ENCODE assay signal across 8 cellular contexts in genomic region chr1:154557939-154558609, GRCh38. TPM values are rescaled to one million over a fixed set of nuclear protein-coding genes. Genes with fewer than 3 reads are reported as not detected.
DNase-seq lines count a peak whose midpoint lies in the region; ATAC-seq and TF ChIP-seq lines count a peak whose summit lies in the region.

No MANE protein-coding gene starts in this region.

- H3K36me3 ChIP-seq in SJCRH30, result peaks cover 29% of the 10 kb centered on the region
- H3K36me3 ChIP-seq in body of pancreas (replicated peaks in 1 of 2; ENCODE audit: insufficient read depth in 1 of 2, low read depth in 2 of 2), result peaks cover 19 to 23% of the 10 kb centered on the region in 2 donors

- in situ Hi-C loops in G401 (cut with HindIII; ENCODE audit: low sequenced_read_pairs), result no loop called here

- H3K27ac ChIP-seq in SJCRH30, result peak overlapping the region; percentile 53; the same call in 1 of the 2 replicates
- H3K27ac ChIP-seq in body of pancreas, result peak overlapping the region; percentile 71 to 96 (median 92)

- H3K4me1 ChIP-seq in SJCRH30 (peaks cover 2% of the 10 kb centered on the region; the same call in 1 of the 2 replicates), body of pancreas (peaks cover 30% of the 10 kb centered on the region)

- no peak for TF ChIP-seq CTCF in body of pancreas (IDR thresholded peaks at IDR 0.05)

- ATAC-seq in HG02678 (IDR thresholded peaks at IDR 0.05; ENCODE audit: unreplicated experiment) (peak; percentile 3), body of pancreas (no peak), GM18858 (IDR thresholded peaks at IDR 0.05; ENCODE audit: unreplicated experiment) (no peak)

- intact Hi-C loops in body of pancreas (cut with DNase I), result no loop called here

- H3K4me3 ChIP-seq in SJCRH30 (peak overlapping the region; percentile 89), body of pancreas (peak overlapping the region; percentile 78 to 93)

- TF ChIP-seq POLR2A in body of pancreas (IDR thresholded peaks at IDR 0.05), result no peak

- DNase-seq in GM03348 (ENCODE audit: low spot score) (peak; percentile 41), SJCRH30 (peak; percentile 40 to 49), body of pancreas (peak; percentile 50 to 59 (median 52)), islet precursor cell (peak; percentile 75), G401 (ENCODE audit: low spot score) (no peak)
- peak; percentile 22 to 40 for DNase-seq in stimulated activated CD4-positive, alpha-beta T cell treated with anti-CD3 and anti-CD28 coated beads, Interleukin-4, amount 100 ng/mL, for 4 hours

- no peaks in the 10 kb centered on the region for H3K9me3 ChIP-seq in SJCRH30 (replicated peaks)
- H3K9me3 ChIP-seq in body of pancreas, result no peaks in the 10 kb centered on the region

- H3K27me3 ChIP-seq in SJCRH30, result no peaks in the 10 kb centered on the region
- no peaks in the 10 kb centered on the region for H3K27me3 ChIP-seq in body of pancreas

- 1% methylated on average over 6 to 40 of the region's 50 CpGs for WGBS in body of pancreas, 2 donors

RNA-seq across cellular contexts. Expression of gene UBE2Q1, which starts 0.4 kb away (rescaled TPM):
- total RNA-seq in SJCRH30 (2014; rRNA removed; shearing (Covaris generic)), result 30.2 and 32.6 TPM in 2 replicates
- total RNA-seq in body of pancreas, result 10 to 100 TPM; 19.8 to 25.7 TPM
- 38.0 and 61.2 TPM in 2 replicates for total RNA-seq in G401 (2014; rRNA removed; shearing (Covaris generic))

RNA-seq across cellular contexts. Expression of gene CHRNB2, which starts 9.5 kb away (rescaled TPM):
- 0.08 TPM in 2 replicates for total RNA-seq in SJCRH30 (2014; rRNA removed; shearing (Covaris generic))
- 1 to 10 TPM in 1 of 2 donors, under 1 TPM in 1; 0.52 to 7.6 TPM for total RNA-seq in body of pancreas
- not detected in 2 replicates for total RNA-seq in G401 (2014; rRNA removed; shearing (Covaris generic))

RNA-seq across cellular contexts. Expression of gene ADAR, which starts 49.9 kb away (rescaled TPM):
- total RNA-seq in SJCRH30 (2014; rRNA removed; shearing (Covaris generic)), result 102 and 104 TPM in 2 replicates
- 100 to 1,000 TPM in 1 of 2 donors, 10 to 100 TPM in 1; 54.0 to 103 TPM for total RNA-seq in body of pancreas
- 67.4 and 94.1 TPM in 2 replicates for total RNA-seq in G401 (2014; rRNA removed; shearing (Covaris generic))

RNA-seq across cellular contexts. Expression of gene SHE, which starts 55.9 kb away (rescaled TPM):
- 0.02 TPM in 1 of 2 replicates, not detected in the other for total RNA-seq in SJCRH30 (2014; rRNA removed; shearing (Covaris generic))
- 1 to 10 TPM; 2.6 to 4.2 TPM for total RNA-seq in body of pancreas
- not detected in 2 replicates for total RNA-seq in G401 (2014; rRNA removed; shearing (Covaris generic))

RNA-seq across cellular contexts. Expression of gene TDRD10, which starts 56.1 kb away (rescaled TPM):
- total RNA-seq in SJCRH30 (2014; rRNA removed; shearing (Covaris generic)), result not detected in 2 replicates
- total RNA-seq in body of pancreas, result 1 to 10 TPM in 1 of 2 donors, under 1 TPM in 1; 0.52 to 2.6 TPM
- total RNA-seq in G401 (2014; rRNA removed; shearing (Covaris generic)), result 0.17 TPM in 1 of 2 replicates, not detected in the other
